Comparison of ENCODE assay signal across 20 cellular contexts in genomic region chr12:120668091-120668796, GRCh38. TPM values are rescaled to one million over a fixed set of nuclear protein-coding genes. Genes with fewer than 3 reads are reported as not detected.
DNase-seq lines count a peak whose midpoint lies in the region; ATAC-seq and TF ChIP-seq lines count a peak whose summit lies in the region.
"Had no signal": no experiment of that assay in that cellular context is flagged by ENCODE, and none has a peak within 500 bp of the region (broad histone marks: within the 10 kb centered on the region; RNA-seq: fewer than 3 reads in every experiment).

No MANE protein-coding gene starts in this region.

- no peaks in the 10 kb centered on the region for H4K20me1 ChIP-seq in BLaER1

- peaks cover 71% of the 10 kb centered on the region for H3K4me1 ChIP-seq in BLaER1
- peaks cover 19% of the 10 kb centered on the region for H3K4me1 ChIP-seq in HUES64 (ENCODE audit: insufficient read depth, low read length)
- H3K4me1 ChIP-seq in left lung, result no peaks in the 10 kb centered on the region
- H3K4me1 ChIP-seq: gastrocnemius medialis, psoas muscle had no signal

- H3K36me3 Mint-ChIP-seq in brain (no peaks in the 10 kb centered on the region), mesothelial cell of epicardium (no peaks in the 10 kb centered on the region)
- H3K36me3 Mint-ChIP-seq: activated naive CD4-positive, alpha-beta T cell treated with anti-CD3 and anti-CD28 coated beads, Interleukin-2, amount 50 U/mL, for 24 hours had no signal

- TF ChIP-seq CTCF in brain (conservative IDR thresholded peaks at IDR 0.05), result no peak
- TF ChIP-seq CTCF in mesothelial cell of epicardium (IDR thresholded peaks at IDR 0.05; ENCODE audit: unreplicated experiment), result no peak
- no peak for TF ChIP-seq CTCF in left lung (IDR thresholded peaks at IDR 0.05)

- WGBS in HUES64, result 66% methylated on average over 18 of the region's 18 CpGs

- H3K36me3 ChIP-seq in BLaER1 (no peaks in the 10 kb centered on the region), HUES64 (ENCODE audit: insufficient read depth, low read length) (no peaks in the 10 kb centered on the region), left lung (no peaks in the 10 kb centered on the region)
- H3K36me3 ChIP-seq: gastrocnemius medialis had no signal

- H3K27me3 ChIP-seq in BLaER1 (no peaks in the 10 kb centered on the region), HUES64 (ENCODE audit: insufficient read depth, low read length) (no peaks in the 10 kb centered on the region), left lung (no peaks in the 10 kb centered on the region)
- H3K27me3 ChIP-seq: gastrocnemius medialis had no signal

- H3K9me3 Mint-ChIP-seq in brain, result no peaks in the 10 kb centered on the region
- H3K9me3 Mint-ChIP-seq in mesothelial cell of epicardium, result no peaks in the 10 kb centered on the region
- H3K9me3 Mint-ChIP-seq: activated naive CD4-positive, alpha-beta T cell treated with anti-CD3 and anti-CD28 coated beads, Interleukin-2, amount 50 U/mL, for 24 hours had no signal

- H3K27ac ChIP-seq in BLaER1, result peak overlapping the region; percentile 80
- H3K27ac ChIP-seq in HUES64 (ENCODE audit: low read depth, low read length), result peak overlapping the region; percentile 79; the same call in 1 of the 2 replicates
- H3K27ac ChIP-seq in left lung, result no peak overlapping the region
- H3K27ac ChIP-seq: gastrocnemius medialis, psoas muscle had no signal

- H3K4me3 Mint-ChIP-seq in brain, result peak overlapping the region in 3 of 5 experiments; percentile 12 to 35 (median 18)
- no peak overlapping the region for H3K4me3 Mint-ChIP-seq in mesothelial cell of epicardium
- H3K4me3 Mint-ChIP-seq: activated naive CD4-positive, alpha-beta T cell treated with anti-CD3 and anti-CD28 coated beads, Interleukin-2, amount 50 U/mL, for 24 hours had no signal

- H3K4me1 Mint-ChIP-seq in brain (peaks cover 26% of the 10 kb centered on the region), mesothelial cell of epicardium (peaks cover 25% of the 10 kb centered on the region)
- H3K4me1 Mint-ChIP-seq: activated naive CD4-positive, alpha-beta T cell treated with anti-CD3 and anti-CD28 coated beads, Interleukin-2, amount 50 U/mL, for 24 hours had no signal

- intact Hi-C loops in left lung (cut with DNase I), result no loop called here

- peak overlapping the region; percentile 79 for H3K4me2 ChIP-seq in BLaER1

- H3K9me3 ChIP-seq in BLaER1 (no peaks in the 10 kb centered on the region), HUES64 (ENCODE audit: insufficient read depth, low read depth, low read length) (no peaks in the 10 kb centered on the region), left lung (no peaks in the 10 kb centered on the region)
- H3K9me3 ChIP-seq: gastrocnemius medialis, psoas muscle had no signal

- H3K27ac Mint-ChIP-seq in brain (peak overlapping the region in 3 of 5 experiments; percentile 47 to 97 (median 68)), mesothelial cell of epicardium (peak overlapping the region; percentile 54)
- H3K27ac Mint-ChIP-seq: activated naive CD4-positive, alpha-beta T cell treated with anti-CD3 and anti-CD28 coated beads, Interleukin-2, amount 50 U/mL, for 24 hours had no signal

- H3K4me3 ChIP-seq in BLaER1, result no peak overlapping the region
- H3K4me3 ChIP-seq in HUES64 (ENCODE audit: low read length), result no peak overlapping the region
- no peak overlapping the region for H3K4me3 ChIP-seq in left lung
- H3K4me3 ChIP-seq: gastrocnemius medialis, lung, psoas muscle had no signal

- H3K9ac ChIP-seq in BLaER1, result peak overlapping the region; percentile 18; the same call in 1 of the 2 replicates
- no peak overlapping the region for H3K9ac ChIP-seq in HUES64 (ENCODE audit: low read depth, low read length)

- DNase-seq in mesothelial cell of epicardium (ENCODE audit: low spot score in 2 of 2, unreplicated experiment in 2 of 2), result no peak
- DNase-seq in left lung, result no peak
- no peak for DNase-seq in activated gamma-delta T cell (lab: John Stamatoyannopoulos, UW)
- DNase-seq: activated CD4-positive, alpha-beta T cell treated with anti-CD3 and anti-CD28 coated beads, Interleukin-2, amount 50 U/mL, for 4 hours; activated CD8-positive, alpha-beta memory T cell treated with anti-CD3 and anti-CD28 coated beads, Interleukin-2, amount 50 U/mL, for 4 hours; AML-193; gastrocnemius medialis; hippocampal formation; NCI-H1417 treated with DMSO at 0.1 percent for 48 hours; stimulated activated CD8-positive, alpha-beta memory T cell treated with anti-CD3 and anti-CD28 coated beads, Interleukin-4, amount 100 ng/mL, for 48 hours had no signal

- no peak for ATAC-seq in left lung
- no peak for ATAC-seq in HG03432 (IDR thresholded peaks at IDR 0.05; ENCODE audit: unreplicated experiment)
- ATAC-seq in HG03520 (IDR thresholded peaks at IDR 0.05; ENCODE audit: unreplicated experiment), result no peak
- ATAC-seq: gastrocnemius medialis, psoas muscle had no signal

- H3K27me3 Mint-ChIP-seq in brain (no peaks in the 10 kb centered on the region), mesothelial cell of epicardium (ENCODE audit: low read depth) (peaks cover 2% of the 10 kb centered on the region)
- H3K27me3 Mint-ChIP-seq: activated naive CD4-positive, alpha-beta T cell treated with anti-CD3 and anti-CD28 coated beads, Interleukin-2, amount 50 U/mL, for 24 hours had no signal

RNA-seq across cellular contexts. Expression of gene MLEC, which starts 18.7 kb away (rescaled TPM):
- polyA plus RNA-seq in HUES64 (2013, experiment 1 of 2), result 95.6 TPM
- 95.2 TPM for polyA plus RNA-seq in HUES64 (2013, experiment 2 of 2)
- 56.5 TPM for polyA plus RNA-seq in brain (ENCODE audit: insufficient read depth, low read depth, low replicate concordance)
- total RNA-seq in mesothelial cell of epicardium (174 to 192 TPM (median 190 TPM) in 3 replicates), left lung (100 to 1,000 TPM; 178 to 180 TPM)

RNA-seq across cellular contexts. Expression of gene CABP1, which starts 27.8 kb away (rescaled TPM):
- polyA plus RNA-seq in HUES64 (2013, experiment 1 of 2), result 2.8 TPM
- 2.5 TPM for polyA plus RNA-seq in HUES64 (2013, experiment 2 of 2)
- polyA plus RNA-seq in brain (ENCODE audit: insufficient read depth, low read depth, low replicate concordance), result 103 TPM
- total RNA-seq in mesothelial cell of epicardium (0.43 to 1.1 TPM (median 0.55 TPM) in 3 replicates), left lung (under 1 TPM; 0.37 to 0.38 TPM)
- total RNA-seq: H4, MCF 10A had no signal

RNA-seq across cellular contexts. Expression of gene UNC119B, which starts 42.0 kb away (rescaled TPM):
- 44.0 TPM for polyA plus RNA-seq in HUES64 (2013, experiment 1 of 2)
- polyA plus RNA-seq in HUES64 (2013, experiment 2 of 2), result 42.0 TPM
- polyA plus RNA-seq in brain (ENCODE audit: insufficient read depth, low read depth, low replicate concordance), result 27.8 TPM
- total RNA-seq in mesothelial cell of epicardium, result 35.0 to 36.0 TPM (median 35.1 TPM) in 3 replicates
- total RNA-seq in left lung, result 10 to 100 TPM; 23.3 to 28.3 TPM

RNA-seq across cellular contexts. Expression of gene ACADS, which starts 57.4 kb away (rescaled TPM):
- polyA plus RNA-seq in HUES64 (2013, experiment 1 of 2), result 4.2 TPM
- polyA plus RNA-seq in HUES64 (2013, experiment 2 of 2), result 4.0 TPM
- 28.2 TPM for polyA plus RNA-seq in brain (ENCODE audit: insufficient read depth, low read depth, low replicate concordance)
- total RNA-seq in mesothelial cell of epicardium (11.9 to 12.8 TPM (median 11.9 TPM) in 3 replicates), left lung (10 to 100 TPM; 17.3 to 20.6 TPM)

Comparison
In these comparisons a context has a peak if more than half of its experiments do, and no peak if none do; other contexts are left out.
1. H3K27ac ChIP-seq: peak in BLaER1 (single experiment) and HUES64 (single experiment); none in left lung (0 of 2).